24 cellular contexts compared by ENCODE assay signal in genomic region chr5:121867403-121867802, GRCh38. TPM values are rescaled to one million over a fixed set of nuclear protein-coding genes. Genes with fewer than 3 reads are reported as not detected.
DNase-seq lines count a peak whose midpoint lies in the region; ATAC-seq, FAIRE-seq and TF ChIP-seq lines count a peak whose summit lies in the region.
"Had no signal": no experiment of that assay in that cellular context is flagged by ENCODE, and none has a peak within 500 bp of the region (broad histone marks: within the 10 kb centered on the region; RNA-seq: fewer than 3 reads in every experiment).

No MANE protein-coding gene starts in this region.

- no peaks in the 10 kb centered on the region for H3K9me2 ChIP-seq in GM23338 (ENCODE audit: insufficient read depth)

- H3K27ac Mint-ChIP-seq in GM23338: no peak overlapping the region
- H3K27ac Mint-ChIP-seq in WTC11: no peak overlapping the region
- H3K27ac Mint-ChIP-seq: CD4-positive, alpha-beta T cell had no signal

- H3K36me3 Mint-ChIP-seq in GM23338 (ENCODE audit: low read depth) (no peaks in the 10 kb centered on the region), WTC11 (no peaks in the 10 kb centered on the region)

- H3K4me1 Mint-ChIP-seq in GM23338 (no peaks in the 10 kb centered on the region), WTC11 (no peaks in the 10 kb centered on the region)

- H3K79me2 ChIP-seq in GM23338 (replicated peaks; ENCODE audit: insufficient read depth): no peaks in the 10 kb centered on the region
- no peaks in the 10 kb centered on the region for H3K79me2 ChIP-seq in smooth muscle cell (ENCODE audit: low read depth)

- H3K4me1 ChIP-seq in GM23338 (ENCODE audit: insufficient read depth) (no peaks in the 10 kb centered on the region), smooth muscle cell (ENCODE audit: low read depth) (no peaks in the 10 kb centered on the region), small intestine (ENCODE audit: control insufficient read depth in 2 of 2, insufficient read depth in 1 of 2, low read depth in 1 of 2, low read length in 1 of 2) (no peaks in the 10 kb centered on the region)
- H3K4me1 ChIP-seq: Caco-2, HAP-1 had no signal

- ATAC-seq in GM23338: peak; percentile 32
- peak; percentile 51 for ATAC-seq in WTC11
- no peak for ATAC-seq in GM18870 (IDR thresholded peaks at IDR 0.05; ENCODE audit: unreplicated experiment)

- POLR2A ChIA-PET in WTC11 (lab: Charles Lee): no interaction called here

- H3K4me3 Mint-ChIP-seq in GM23338 (no peak overlapping the region), WTC11 (no peak overlapping the region)
- H3K4me3 Mint-ChIP-seq: CD4-positive, alpha-beta T cell had no signal

- no peak overlapping the region for H3K9ac ChIP-seq in smooth muscle cell (ENCODE audit: low read depth)

- H3K27ac ChIP-seq in GM23338 (ENCODE audit: low read depth) (no peak overlapping the region), smooth muscle cell (ENCODE audit: low read depth) (no peak overlapping the region), small intestine (ENCODE audit: low read depth in 1 of 2, low read length in 1 of 2) (no peak overlapping the region)
- H3K27ac ChIP-seq: C4-2B had no signal

- FAIRE-seq in small intestine (lab: Jason Lieb, UNC): no peak
- FAIRE-seq: A204.1, D721Med, G401.6, GM12891 had no signal

- no peaks in the 10 kb centered on the region for H3K36me3 ChIP-seq in GM23338 (ENCODE audit: insufficient read depth)
- H3K36me3 ChIP-seq in smooth muscle cell (ENCODE audit: low read depth): no peaks in the 10 kb centered on the region
- no peaks in the 10 kb centered on the region for H3K36me3 ChIP-seq in small intestine (ENCODE audit: control insufficient read depth in 2 of 2, insufficient read depth in 2 of 2, low read length in 2 of 2)
- H3K36me3 ChIP-seq: HAP-1 had no signal

- H3K4me3 ChIP-seq in GM23338 (no peak overlapping the region), smooth muscle cell (no peak overlapping the region), small intestine (ENCODE audit: low read depth in 1 of 2, low read length in 2 of 2) (no peak overlapping the region)
- H3K4me3 ChIP-seq: HAP-1 had no signal

- H3K27me3 ChIP-seq in GM23338 (ENCODE audit: insufficient read depth) (no peaks in the 10 kb centered on the region), smooth muscle cell (ENCODE audit: low read depth) (peaks cover 5% of the 10 kb centered on the region), small intestine (ENCODE audit: control insufficient read depth in 2 of 2, insufficient read depth in 2 of 2, low read length in 2 of 2) (no peaks in the 10 kb centered on the region)

- H4K20me1 ChIP-seq in GM23338 (replicated peaks; ENCODE audit: insufficient read depth) (no peaks in the 10 kb centered on the region), smooth muscle cell (ENCODE audit: low read depth) (no peaks in the 10 kb centered on the region)

- H2AFZ ChIP-seq in GM23338 (peak overlapping the region; percentile 72; the same call in 1 of the 2 replicates), smooth muscle cell (ENCODE audit: low read depth) (peak overlapping the region; percentile 52)

- H3K4me2 ChIP-seq in GM23338: no peak overlapping the region
- H3K4me2 ChIP-seq in smooth muscle cell: no peak overlapping the region

- H3F3A ChIP-seq in GM23338 (replicated peaks; ENCODE audit: low read depth) (no peaks in the 10 kb centered on the region), smooth muscle cell (ENCODE audit: low read depth) (no peaks in the 10 kb centered on the region)

- TF ChIP-seq CTCF in GM23338 (conservative IDR thresholded peaks at IDR 0.05; ENCODE audit: low read depth in 2 of 2) (no peak), WTC11 (IDR thresholded peaks at IDR 0.05) (no peak), smooth muscle cell (IDR thresholded peaks at IDR 0.05; ENCODE audit: borderline replicate concordance, insufficient read depth, poor library complexity, severe bottlenecking) (no peak)

- CTCF ChIA-PET in WTC11 (lab: Charles Lee): interaction anchor here (0.6 kb wide), 1 partner anchor 1211 kb away, joined by 4 read pairs; no protein-coding TSS in a partner anchor

- DNase-seq in GM23338 (ENCODE audit: low spot score) (peak; percentile 28), WTC11 (ENCODE audit: low spot score) (no peak), iPS-NIHi7 (ENCODE audit: extremely low spot score) (peak; percentile 20), smooth muscle cell (lab: John Stamatoyannopoulos, UW; ENCODE audit: unreplicated experiment) (no peak), cerebellar nuclear complex (lab: John Stamatoyannopoulos, UW) (no peak), small intestine (no peak)
- DNase-seq in activated CD8-positive, alpha-beta memory T cell treated with anti-CD3 and anti-CD28 coated beads, Interleukin-2, amount 50 U/mL, for 4 hours: no peak
- DNase-seq: ACHN; AML-193; Caco-2; CD4-positive, alpha-beta T cell; DMS153; DMS79; GOT3; KG1 had no signal

- no peaks in the 10 kb centered on the region for H3K9me3 Mint-ChIP-seq in GM23338
- no peaks in the 10 kb centered on the region for H3K9me3 Mint-ChIP-seq in WTC11
- H3K9me3 Mint-ChIP-seq: CD4-positive, alpha-beta T cell had no signal

- no peaks in the 10 kb centered on the region for H3K27me3 Mint-ChIP-seq in GM23338 (ENCODE audit: insufficient read depth, low read depth, poor library complexity)
- H3K27me3 Mint-ChIP-seq in WTC11 (ENCODE audit: low read depth): no peaks in the 10 kb centered on the region

- no peaks in the 10 kb centered on the region for H3K9me3 ChIP-seq in smooth muscle cell (replicated peaks; ENCODE audit: low read depth)
- no peaks in the 10 kb centered on the region for H3K9me3 ChIP-seq in small intestine (ENCODE audit: control insufficient read depth, low read depth)
- H3K9me3 ChIP-seq: Caco-2, HAP-1 had no signal

- 48% methylated on average over 3 of the region's 3 CpGs for WGBS in smooth muscle cell (ENCODE audit: low lambda C conversion rate)
- WGBS in small intestine, 3 donors: 76 to 86% (median 80%) methylated on average over 3 of the region's 3 CpGs

TF ChIP-seq in GM23338, 12 proteins besides CTCF, POLR2A, EP300 and RAD21 (continues in another document):
- TF ChIP-seq POLR2AphosphoS5 (IDR thresholded peaks at IDR 0.05; ENCODE audit: low read depth): no peak

TF ChIP-seq in WTC11, 78 proteins besides CTCF, POLR2A, EP300 and RAD21:
- TF ChIP-seq ZNF317 (CRISPR knock-in tag; IDR thresholded peaks at IDR 0.05; ENCODE audit: borderline replicate concordance, low read depth) (no peak), HMGXB4 (CRISPR knock-in tag; IDR thresholded peaks at IDR 0.05) (no peak), RORB (CRISPR knock-in tag; IDR thresholded peaks at IDR 0.05) (no peak), PRRX2 (CRISPR knock-in tag; IDR thresholded peaks at IDR 0.05) (no peak), SMAD4 (CRISPR knock-in tag; IDR thresholded peaks at IDR 0.05) (no peak), NR1H2 (CRISPR knock-in tag; IDR thresholded peaks at IDR 0.05) (no peak), KAT7 (CRISPR knock-in tag; IDR thresholded peaks at IDR 0.05; ENCODE audit: borderline replicate concordance) (no peak), FOXK1 (CRISPR knock-in tag; IDR thresholded peaks at IDR 0.05) (no peak)
- TF ChIP-seq, protein P1, sequence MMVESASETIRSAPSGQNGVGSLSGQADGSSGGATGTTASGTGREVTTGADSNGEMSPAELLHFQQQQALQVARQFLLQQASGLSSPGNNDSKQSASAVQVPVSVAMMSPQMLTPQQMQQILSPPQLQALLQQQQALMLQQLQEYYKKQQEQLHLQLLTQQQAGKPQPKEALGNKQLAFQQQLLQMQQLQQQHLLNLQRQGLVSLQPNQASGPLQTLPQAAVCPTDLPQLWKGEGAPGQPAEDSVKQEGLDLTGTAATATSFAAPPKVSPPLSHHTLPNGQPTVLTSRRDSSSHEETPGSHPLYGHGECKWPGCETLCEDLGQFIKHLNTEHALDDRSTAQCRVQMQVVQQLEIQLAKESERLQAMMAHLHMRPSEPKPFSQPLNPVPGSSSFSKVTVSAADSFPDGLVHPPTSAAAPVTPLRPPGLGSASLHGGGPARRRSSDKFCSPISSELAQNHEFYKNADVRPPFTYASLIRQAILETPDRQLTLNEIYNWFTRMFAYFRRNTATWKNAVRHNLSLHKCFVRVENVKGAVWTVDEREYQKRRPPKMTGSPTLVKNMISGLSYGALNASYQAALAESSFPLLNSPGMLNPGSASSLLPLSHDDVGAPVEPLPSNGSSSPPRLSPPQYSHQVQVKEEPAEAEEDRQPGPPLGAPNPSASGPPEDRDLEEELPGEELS (CRISPR knock-in tag; IDR thresholded peaks at IDR 0.05): no peak

RNA-seq across cellular contexts. Expression of gene FTMT, which starts 15.7 kb away (rescaled TPM):
- not detected in 2 replicates for total RNA-seq in GM23338 (2014; rRNA removed; shearing (Covaris generic))
- polyA plus RNA-seq in GM23338 (2016; fragmentation: Nextera tagmentation; extraction: Ambion mirVana) (not detected in 2 replicates), smooth muscle cell (not detected in 2 replicates), small intestine (not detected)
- total RNA-seq in WTC11 (2021) (not detected in 3 replicates), smooth muscle cell (not detected in 2 replicates)
- total RNA-seq: Caco-2; CD4-positive, alpha-beta T cell; HT-29 had no signal
- polyA plus RNA-seq: BJ had no signal

Comparison
In these comparisons a context has a peak if more than half of its experiments do, and no peak if none do; other contexts are left out.
1. DNase-seq: peak in GM23338 (single experiment) and iPS-NIHi7 (single experiment); none in WTC11 (single experiment), smooth muscle cell (single experiment), activated CD8-positive, alpha-beta memory T cell treated with anti-CD3 and anti-CD28 coated beads, Interleukin-2, amount 50 U/mL, for 4 hours (single experiment), cerebellar nuclear complex (0 of 2) and small intestine (single experiment).